1 cellular context compared by ENCODE assay signal in genomic region chr14:92154283-92154942, GRCh38.
TF ChIP-seq lines count a peak whose summit lies in the region.

No MANE protein-coding gene starts in this region.

TF ChIP-seq in IMR-90, 13 proteins besides CTCF, POLR2A, EP300 and RAD21 (continued from another document):
- no peak for TF ChIP-seq MAFK (IDR thresholded peaks at IDR 0.05; ENCODE audit: low read depth, low read length)
- no peak for TF ChIP-seq RCOR1 (IDR thresholded peaks at IDR 0.05; ENCODE audit: insufficient replicate concordance, low read length)
- TF ChIP-seq NFE2L2 (IDR thresholded peaks at IDR 0.05; ENCODE audit: low read depth, low read length): no peak
- no peak for TF ChIP-seq USF2 (IDR thresholded peaks at IDR 0.05; ENCODE audit: low read depth, low read length)
- TF ChIP-seq BHLHE40 (IDR thresholded peaks at IDR 0.05; ENCODE audit: low read depth, low read length): no peak
- TF ChIP-seq SMC3 (IDR thresholded peaks at IDR 0.05; ENCODE audit: low read depth, low read length): no peak
- TF ChIP-seq ELK1 (IDR thresholded peaks at IDR 0.05; ENCODE audit: borderline replicate concordance, low read depth, low read length): no peak
- no peak for TF ChIP-seq CEBPB (IDR thresholded peaks at IDR 0.05; ENCODE audit: low read depth, low read length)
